ENCODE assay signal across 13 cellular contexts in genomic region chr4:94419956-94420355, GRCh38. TPM values are rescaled to one million over a fixed set of nuclear protein-coding genes. Genes with fewer than 3 reads are reported as not detected.
DNase-seq lines count a peak whose midpoint lies in the region; ATAC-seq, FAIRE-seq and TF ChIP-seq lines count a peak whose summit lies in the region.
"Had no signal": no experiment of that assay in that cellular context is flagged by ENCODE, and none has a peak within 500 bp of the region (broad histone marks: within the 10 kb centered on the region; RNA-seq: fewer than 3 reads in every experiment).

No MANE protein-coding gene starts in this region.

- H3K36me3 ChIP-seq in HCT116 (ENCODE audit: control insufficient read depth in 1 of 2, insufficient read depth in 2 of 2, low read length in 2 of 2) = no peaks in the 10 kb centered on the region
- H3K36me3 ChIP-seq in adipocyte (ENCODE audit: control insufficient read depth, insufficient read depth, low read length, severe bottlenecking) = no peaks in the 10 kb centered on the region
- H3K36me3 ChIP-seq in cardiac muscle cell = no peaks in the 10 kb centered on the region
- H3K36me3 ChIP-seq in ascending aorta = no peaks in the 10 kb centered on the region
- H3K36me3 ChIP-seq: adrenal gland had no signal

- H4K20me1 ChIP-seq in HCT116 (ENCODE audit: insufficient read depth) = no peaks in the 10 kb centered on the region

- RAD21 ChIA-PET in HCT116 (lab: Charles Lee; ENCODE audit: low non-redundant PET in 1 of 2, low total read pairs in 2 of 2, uncharacterized antibody in 2 of 2, unreplicated experiment in 2 of 2) = no interaction called here

- DNase-seq in HCT116 (ENCODE audit: low read depth, low spot score) (no peak), adipocyte (ENCODE audit: low read depth) (peak; percentile 77), cardiac muscle cell (ENCODE audit: low read depth in 1 of 2, low spot score in 1 of 2) (peak in 1 of 2 donors; percentile 78), skeletal muscle cell (ENCODE audit: low read depth) (peak; percentile 45), ascending aorta (ENCODE audit: low spot score in 2 of 2) (no peak), CD1c-positive myeloid dendritic cell (ENCODE audit: extremely low spot score) (no peak), GM12892 (ENCODE audit: insufficient read length) (no peak)
- DNase-seq: activated CD8-positive, alpha-beta memory T cell treated with anti-CD3 and anti-CD28 coated beads, Interleukin-2, amount 50 U/mL, for 4 hours; adrenal gland; DMS53; NCI-H446; SIG-M5 had no signal

- POLR2A ChIA-PET in HCT116 (lab: Charles Lee) = interaction anchor here (1.0 kb wide), 1 partner anchor 10 kb away, joined by 3 read pairs; no protein-coding TSS in a partner anchor

- intact Hi-C loops in HCT116 (cut with micrococcal nuclease) (no loop called here), ascending aorta (cut with DNase I) (no loop called here)

- H3K4me1 ChIP-seq in HCT116 (ENCODE audit: control insufficient read depth in 1 of 2, insufficient read depth in 2 of 2, low read length in 2 of 2) (peaks cover 6 to 15% of the 10 kb centered on the region in 2 experiments; a peak in 3 of 4 replicates), adipocyte (ENCODE audit: control insufficient read depth, insufficient read depth, low read length) (peaks cover 13% of the 10 kb centered on the region), cardiac muscle cell (ENCODE audit: low read depth) (peaks cover 26% of the 10 kb centered on the region), ascending aorta (peaks cover 0 to 8% of the 10 kb centered on the region in 2 donors)
- H3K4me1 ChIP-seq: adrenal gland had no signal

- CTCF ChIA-PET in HCT116 (lab: Charles Lee) = no interaction called here

- 0 out of 4 replicates have a peak, but pooled peaks cover 0 to 3% of the 10 kb centered on the region in 2 experiments for H3K9me3 ChIP-seq in HCT116 (ENCODE audit: control insufficient read depth in 1 of 2, insufficient read depth in 1 of 2, low read depth in 1 of 2, low read length in 2 of 2)
- peaks cover 4% of the 10 kb centered on the region for H3K9me3 ChIP-seq in adipocyte (ENCODE audit: control insufficient read depth, low read length)
- no peaks in the 10 kb centered on the region for H3K9me3 ChIP-seq in cardiac muscle cell (ENCODE audit: low read depth)
- H3K9me3 ChIP-seq in ascending aorta = no peaks in the 10 kb centered on the region
- H3K9me3 ChIP-seq: adrenal gland had no signal

- H3K27ac ChIP-seq in HCT116 (ENCODE audit: low read depth, low read length) (no peak overlapping the region; the same call in 1 of the 2 replicates), cardiac muscle cell (peak overlapping the region; percentile 87), ascending aorta (no peak overlapping the region)
- H3K27ac ChIP-seq: adrenal gland had no signal

- peak overlapping the region; percentile 40 for H3K4me2 ChIP-seq in HCT116 (ENCODE audit: low read length)

- TF ChIP-seq CTCF in HCT116 (IDR thresholded peaks at IDR 0.05 in 2 of 3, conservative IDR thresholded peaks at IDR 0.05 in 1 of 3; ENCODE audit: borderline replicate concordance in 1 of 3, insufficient read depth in 1 of 3, low read depth in 2 of 3, low read length in 2 of 3) (no peak), cardiac muscle cell (IDR thresholded peaks at IDR 0.05; ENCODE audit: low read depth, low read length) (no peak), ascending aorta (IDR thresholded peaks at IDR 0.05) (no peak)

- H2AFZ ChIP-seq in HCT116 (ENCODE audit: low read depth, low read length, poor library complexity, severe bottlenecking) = peak overlapping the region; percentile 95

- H3K9ac ChIP-seq in HCT116 (ENCODE audit: low read length) = no peak overlapping the region
- H3K9ac ChIP-seq in adipocyte (ENCODE audit: low read length) = peak overlapping the region; percentile 4

- no peak for TF ChIP-seq RAD21 in HCT116 (IDR thresholded peaks at IDR 0.05; ENCODE audit: low read depth)

- H3K27me3 ChIP-seq in HCT116 (ENCODE audit: insufficient read depth, low read length) (no peaks in the 10 kb centered on the region), adipocyte (replicated peaks; ENCODE audit: control insufficient read depth, insufficient read depth, low read length) (no peaks in the 10 kb centered on the region), cardiac muscle cell (no peaks in the 10 kb centered on the region), ascending aorta (no peaks in the 10 kb centered on the region)
- H3K27me3 ChIP-seq: adrenal gland had no signal

- no TSS peak for BruUV-seq in HCT116 (replicated peaks; lab: Mats Ljungman, UMichigan)

- TF ChIP-seq POLR2A in HCT116 (IDR thresholded peaks at IDR 0.05; ENCODE audit: borderline replicate concordance, extremely low read depth, insufficient read depth, insufficient read length) (no peak), GM12892 (IDR thresholded peaks at IDR 0.05; ENCODE audit: low read depth, low read length) (no peak)

- H3K79me2 ChIP-seq in HCT116 (ENCODE audit: insufficient read depth, low read length) = no peaks in the 10 kb centered on the region

- peak; percentile 61 for ATAC-seq in HCT116
- ATAC-seq: stimulated activated memory B cell treated with anti-CD40 and anti-IgM and Interleukin-4, amounts not matched to agents 10 μg/mL and 1 μg/mL and 100 μg/mL, for 72 hours had no signal

- H3K9me2 ChIP-seq in HCT116 (ENCODE audit: insufficient read depth) = no peaks in the 10 kb centered on the region

- FAIRE-seq in GM12892 (lab: Jason Lieb, UNC) = no peak

- H3K4me3 ChIP-seq in HCT116 (replicated peaks in 1 of 2; ENCODE audit: low read depth in 1 of 2, low read length in 2 of 2) (no peak overlapping the region), adipocyte (ENCODE audit: low read length) (no peak overlapping the region), cardiac muscle cell (peak overlapping the region; percentile 1), skeletal muscle cell (ENCODE audit: low read depth, low read length) (no peak overlapping the region), ascending aorta (no peak overlapping the region)
- H3K4me3 ChIP-seq: adrenal gland had no signal

TF ChIP-seq in HCT116, 20 proteins besides CTCF, POLR2A, EP300 and RAD21:
- TF ChIP-seq SRF (IDR thresholded peaks at IDR 0.05; ENCODE audit: low read depth) (no peak), CBX3 (IDR thresholded peaks at IDR 0.05; ENCODE audit: low read depth) (no peak), MAX (IDR thresholded peaks at IDR 0.05) (no peak), CEBPB (IDR thresholded peaks at IDR 0.05; ENCODE audit: low read depth) (peak; percentile 70), REST (IDR thresholded peaks at IDR 0.05; ENCODE audit: low read depth) (no peak)

RNA-seq across cellular contexts. Expression of gene PDLIM5, which starts 31.8 kb away (rescaled TPM):
- total RNA-seq in HCT116 (2021; ENCODE audit: unreplicated experiment) (130 TPM), cardiac muscle cell (426 and 434 TPM in 2 replicates), ascending aorta (103 TPM)
- polyA plus RNA-seq in HCT116 (2012) = 43.9 and 49.0 TPM in 2 replicates
- polyA plus RNA-seq in cardiac muscle cell = 446 and 541 TPM in 2 replicates
- polyA plus RNA-seq in GM12892 (2012; ENCODE audit: missing spikeins) = 18.1 TPM

Comparison
In these comparisons a context has a peak if more than half of its experiments do, and no peak if none do; other contexts are left out.
1. DNase-seq: peak in adipocyte (single experiment) and skeletal muscle cell (single experiment); none in HCT116 (single experiment), ascending aorta (0 of 2), CD1c-positive myeloid dendritic cell (single experiment) and GM12892 (single experiment).